In the genomic region with DNA sequence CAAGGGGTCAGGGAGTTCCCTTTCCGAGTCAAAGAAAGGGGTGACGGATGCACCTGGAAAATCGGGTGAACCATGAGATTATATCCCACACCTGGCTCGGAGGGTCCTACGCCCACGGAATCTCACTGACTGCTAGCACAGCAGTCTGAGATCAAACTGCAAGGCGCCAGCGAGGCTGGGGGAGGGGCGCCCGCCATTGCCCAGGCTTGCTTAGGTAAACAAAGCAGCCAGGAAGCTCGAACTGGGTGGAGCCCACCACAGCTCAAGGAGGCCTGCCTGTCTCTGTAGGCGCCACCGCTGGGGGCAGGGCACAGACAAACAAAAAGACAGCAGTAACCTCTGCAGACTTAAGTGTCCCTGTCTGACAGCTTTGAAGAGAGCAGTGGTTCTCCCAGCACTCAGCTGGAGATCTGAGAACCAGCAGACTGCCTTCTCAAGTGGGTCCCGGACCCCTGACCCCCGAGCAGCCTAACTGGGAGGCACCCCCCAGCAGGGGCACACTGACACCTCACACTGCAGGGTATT, we compare ENCODE assay signal across 1 cellular context.
TF ChIP-seq lines count a peak whose summit lies in the region.

No MANE protein-coding gene starts in this region.

TF ChIP-seq in K562, 482 proteins besides CTCF, POLR2A, EP300 and RAD21:
- TF ChIP-seq FOXA3 (CRISPR knock-in tag; conservative IDR thresholded peaks at IDR 0.05 in 1 of 2, IDR thresholded peaks at IDR 0.05 in 1 of 2) = peak; percentile 34 to 81; a peak in 2 of 4 replicates
